1 cellular context compared by ENCODE assay signal in genomic region chr5:147782053-147783028, GRCh38.
TF ChIP-seq lines count a peak whose summit lies in the region.

Gene JAKMIP2, minus strand, starts transcription at chr5:147782728. Its CDS starts 110,922 bp downstream, at chr5:147671806.

TF ChIP-seq in GM23338, 12 proteins besides CTCF, POLR2A, EP300 and RAD21 (continued from another document):
- TF ChIP-seq ETS1 (IDR thresholded peaks at IDR 0.05) (no peak), POLR2AphosphoS5 (IDR thresholded peaks at IDR 0.05; ENCODE audit: low read depth) (peak; percentile 94), ZNF114 (CRISPR knock-in tag; IDR thresholded peaks at IDR 0.05) (no peak)
